Comparison of ENCODE assay signal across 6 cellular contexts in the genomic region with DNA sequence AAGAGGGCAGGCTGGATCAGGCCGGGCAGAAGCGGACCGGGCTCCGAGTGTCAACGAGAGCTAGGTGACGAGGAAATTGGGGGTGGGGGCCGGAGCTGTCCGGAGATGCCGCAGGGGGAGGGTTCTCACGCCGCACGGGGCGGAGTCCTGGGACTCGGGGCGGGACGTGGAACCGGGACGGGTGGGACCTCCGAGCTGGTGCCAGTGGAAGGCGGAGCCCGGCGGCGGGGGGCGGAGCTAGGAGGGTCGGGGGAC. TPM values are rescaled to one million over a fixed set of nuclear protein-coding genes. Genes with fewer than 3 reads are reported as not detected.
DNase-seq lines count a peak whose midpoint lies in the region; ATAC-seq, FAIRE-seq and TF ChIP-seq lines count a peak whose summit lies in the region.

No MANE protein-coding gene starts in this region.

- H3K36me3 ChIP-seq in SU-DHL-6 (ENCODE audit: low read length): no peaks in the 10 kb centered on the region
- H3K36me3 ChIP-seq in kidney (ENCODE audit: control insufficient read depth in 1 of 2, insufficient read depth in 2 of 2, low read length in 2 of 2): peaks cover 12 to 18% of the 10 kb centered on the region in 2 donors

- H3K4me3 ChIP-seq in SU-DHL-6 (ENCODE audit: insufficient read depth, low read length, poor library complexity, severe bottlenecking) (peak overlapping the region; percentile 61), kidney (ENCODE audit: low read length in 2 of 2) (peak overlapping the region; percentile 42 to 91)

- no peaks in the 10 kb centered on the region for H3K9me3 ChIP-seq in SU-DHL-6 (ENCODE audit: insufficient read depth, low read length)
- H3K9me3 ChIP-seq in kidney (ENCODE audit: control insufficient read depth in 1 of 2, low read length in 2 of 2): no peaks in the 10 kb centered on the region

- DNase-seq in kidney (no peak), NCI-H1092 treated with DMSO at 0.1 percent for 48 hours (lab: John Stamatoyannopoulos, UW) (no peak)
- DNase-seq in stimulated activated CD4-positive, alpha-beta T cell treated with anti-CD3 and anti-CD28 coated beads, Interleukin-12 subunit alpha, Interleukin-12 subunit beta, amount 100 ng/mL, for 4 hours: no peak

- no peak for TF ChIP-seq CTCF in SU-DHL-6 (IDR thresholded peaks at IDR 0.05; ENCODE audit: insufficient read depth, low read length, poor library complexity, severe bottlenecking)
- TF ChIP-seq CTCF in kidney (IDR thresholded peaks at IDR 0.05; ENCODE audit: borderline replicate concordance, extremely low read depth, insufficient read depth): no peak

- peaks cover 54% of the 10 kb centered on the region for H3F3A ChIP-seq in SU-DHL-6 (ENCODE audit: insufficient read depth)

- intact Hi-C loops in kidney (cut with DNase I): no loop called here

- H3K27me3 ChIP-seq in SU-DHL-6 (ENCODE audit: low read length): no peaks in the 10 kb centered on the region

- no peaks in the 10 kb centered on the region for H4K20me1 ChIP-seq in SU-DHL-6 (ENCODE audit: low read depth, low read length)

- no peak for TF ChIP-seq POLR2A in GM18505 (IDR thresholded peaks at IDR 0.05; ENCODE audit: borderline replicate concordance, extremely low read depth, insufficient read depth, insufficient read length)

- FAIRE-seq in kidney (lab: Jason Lieb, UNC): no peak

- peak overlapping the region; percentile 86 for H3K27ac ChIP-seq in SU-DHL-6 (ENCODE audit: low read depth, low read length)
- H3K27ac ChIP-seq in kidney (ENCODE audit: low read depth in 2 of 2, low read length in 2 of 2): peak overlapping the region; percentile 100

- peak overlapping the region; percentile 72 for H3K9ac ChIP-seq in SU-DHL-6 (ENCODE audit: low read length)
- H3K9ac ChIP-seq in kidney (ENCODE audit: low read length in 2 of 2): peak overlapping the region in 1 of 2 donors; percentile 100

- H3K79me2 ChIP-seq in SU-DHL-6 (ENCODE audit: insufficient read depth, low read length): peaks cover 20% of the 10 kb centered on the region

- H3K9me2 ChIP-seq in SU-DHL-6 (replicated peaks; ENCODE audit: insufficient read depth, low read length): no peaks in the 10 kb centered on the region

- no peak overlapping the region for H2AFZ ChIP-seq in SU-DHL-6 (ENCODE audit: low read depth, low read length, severe bottlenecking)

- H3K4me2 ChIP-seq in SU-DHL-6 (ENCODE audit: low read depth, low read length, poor library complexity, severe bottlenecking): peak overlapping the region; percentile 61

- peak; percentile 63 for ATAC-seq in GM19351 (IDR thresholded peaks at IDR 0.05; ENCODE audit: unreplicated experiment)
- no peak for ATAC-seq in GM18505 (IDR thresholded peaks at IDR 0.05; ENCODE audit: unreplicated experiment)

- H3K4me1 ChIP-seq in kidney (ENCODE audit: control insufficient read depth in 1 of 2, insufficient read depth in 1 of 2, low read depth in 1 of 2, low read length in 2 of 2): peaks cover 23 to 39% of the 10 kb centered on the region in 2 donors

RNA-seq across cellular contexts. Expression of a gene that starts 0.2 kb away (rescaled TPM):
- total RNA-seq in kidney: 76.0 TPM
- 411 TPM for polyA plus RNA-seq in kidney (ENCODE audit: insufficient read depth, low read depth, low replicate concordance)

RNA-seq across cellular contexts. Expression of a gene that starts 5.6 kb away (rescaled TPM):
- 86.5 TPM for total RNA-seq in kidney
- polyA plus RNA-seq in kidney (ENCODE audit: insufficient read depth, low read depth, low replicate concordance): 145 TPM

RNA-seq across cellular contexts. Expression of a gene that starts 6.7 kb away (rescaled TPM):
- total RNA-seq in kidney: 77.6 TPM
- 157 TPM for polyA plus RNA-seq in kidney (ENCODE audit: insufficient read depth, low read depth, low replicate concordance)

RNA-seq across cellular contexts. Expression of a gene that starts 10.2 kb away (rescaled TPM):
- total RNA-seq in kidney: 24.6 TPM
- polyA plus RNA-seq in kidney (ENCODE audit: insufficient read depth, low read depth, low replicate concordance): 9.6 TPM

RNA-seq across cellular contexts. Expression of a gene that starts 10.8 kb away (rescaled TPM):
- 31.1 TPM for total RNA-seq in kidney
- polyA plus RNA-seq in kidney (ENCODE audit: insufficient read depth, low read depth, low replicate concordance): 102 TPM
